In genomic region chr1:153728305-153729066, GRCh38 we compare ENCODE assay signal across 8 cellular contexts. TPM values are rescaled to one million over a fixed set of nuclear protein-coding genes. Genes with fewer than 3 reads are reported as not detected.
DNase-seq lines count a peak whose midpoint lies in the region; ATAC-seq and TF ChIP-seq lines count a peak whose summit lies in the region.

No MANE protein-coding gene starts in this region.

- H4K20me1 ChIP-seq in GM23248 (ENCODE audit: insufficient read depth): no peaks in the 10 kb centered on the region

- peak overlapping the region; percentile 96 for H3K4me3 Mint-ChIP-seq in glutamatergic neuron (ENCODE audit: unreplicated experiment)

- 0 out of 2 replicates have a peak, but pooled peaks cover 9% of the 10 kb centered on the region for H3K4me1 ChIP-seq in GM23248 (ENCODE audit: insufficient read depth)
- peaks cover 3% of the 10 kb centered on the region for H3K4me1 ChIP-seq in parathyroid adenoma
- peaks cover 31% of the 10 kb centered on the region for H3K4me1 ChIP-seq in vagina

- H3K27ac ChIP-seq in GM23248 (peak overlapping the region; percentile 78), parathyroid adenoma (peak overlapping the region; percentile 95), vagina (peak overlapping the region; percentile 98)

- H3K9me3 ChIP-seq in GM23248 (ENCODE audit: low read depth): no peaks in the 10 kb centered on the region
- H3K9me3 ChIP-seq in parathyroid adenoma (ENCODE audit: control insufficient read depth, low read length): no peaks in the 10 kb centered on the region
- H3K9me3 ChIP-seq in vagina: no peaks in the 10 kb centered on the region

- H3K9me3 Mint-ChIP-seq in glutamatergic neuron (ENCODE audit: unreplicated experiment): peaks cover 6% of the 10 kb centered on the region

- no peak for TF ChIP-seq POLR2A in vagina (IDR thresholded peaks at IDR 0.05)

- H3K4me1 Mint-ChIP-seq in glutamatergic neuron (ENCODE audit: low read depth, unreplicated experiment): peaks cover 15% of the 10 kb centered on the region

- peak overlapping the region; percentile 71 for H2AFZ ChIP-seq in GM23248
- H2AFZ ChIP-seq in parathyroid adenoma: peak overlapping the region; percentile 83

- 0 out of 2 replicates have a peak, but pooled peaks cover 13% of the 10 kb centered on the region for H3F3A ChIP-seq in GM23248 (ENCODE audit: insufficient read depth)

- H3K27me3 ChIP-seq in GM23248 (replicated peaks; ENCODE audit: insufficient read depth) (no peaks in the 10 kb centered on the region), parathyroid adenoma (ENCODE audit: control insufficient read depth, insufficient read depth, low read length) (no peaks in the 10 kb centered on the region), vagina (no peaks in the 10 kb centered on the region)

- intact Hi-C loops in vagina (cut with DNase I): no loop called here

- WGBS in GM23248 (ENCODE audit: low coverage in 1 of 2, low lambda C conversion rate in 2 of 2, missing lambda C conversion rate in 2 of 2), 2 experiments: 1% methylated on average over 16 to 19 of the region's 19 CpGs

- H3K36me3 ChIP-seq in GM23248 (ENCODE audit: low read depth) (no peaks in the 10 kb centered on the region), parathyroid adenoma (ENCODE audit: control insufficient read depth, insufficient read depth, low read length) (no peaks in the 10 kb centered on the region), vagina (no peaks in the 10 kb centered on the region)

- H3K27me3 Mint-ChIP-seq in glutamatergic neuron (ENCODE audit: unreplicated experiment): peaks cover 3% of the 10 kb centered on the region

- no peak for ATAC-seq in HG02870 (IDR thresholded peaks at IDR 0.05; ENCODE audit: unreplicated experiment)

- H3K4me3 ChIP-seq in AG09309 (ENCODE audit: control insufficient read depth, low read depth, low read length) (peak overlapping the region; percentile 86), GM23248 (peak overlapping the region; percentile 96), parathyroid adenoma (ENCODE audit: low read depth, low read length) (peak overlapping the region; percentile 95), vagina (peak overlapping the region; percentile 78 to 85)

- TF ChIP-seq CTCF in AG09309 (IDR thresholded peaks at IDR 0.05; ENCODE audit: control insufficient read depth, insufficient read depth, low read depth, low read length, missing control alignments) (no peak), glutamatergic neuron (IDR thresholded peaks at IDR 0.05; ENCODE audit: partially characterized antibody, unreplicated experiment) (no peak), parathyroid adenoma (IDR thresholded peaks at IDR 0.05) (no peak), vagina (IDR thresholded peaks at IDR 0.05) (no peak)

- no peak for DNase-seq in AG09309 (ENCODE audit: low read depth)
- peak; percentile 68 for DNase-seq in GM23248
- peak; percentile 63 for DNase-seq in OCI-M1 (lab: John Stamatoyannopoulos, UW)
- peak; percentile 46 for DNase-seq in activated naive CD4-positive, alpha-beta T cell treated with anti-CD3 and anti-CD28 coated beads, Interleukin-2, amount 50 U/mL, for 16 hours
- peak; percentile 62 for DNase-seq in glutamatergic neuron
- DNase-seq in vagina (ENCODE audit: extremely low spot score in 2 of 2): peak in 1 of 2 donors; percentile 91

- peak overlapping the region; percentile 93 for H3K4me2 ChIP-seq in GM23248 (ENCODE audit: unreplicated experiment)
- peak overlapping the region; percentile 99 for H3K4me2 ChIP-seq in parathyroid adenoma (ENCODE audit: low read length)

- peak overlapping the region; percentile 96 for H3K9ac ChIP-seq in GM23248
- no peak overlapping the region for H3K9ac ChIP-seq in parathyroid adenoma

- H3K79me2 ChIP-seq in GM23248 (ENCODE audit: insufficient read depth) (peaks cover 44% of the 10 kb centered on the region), parathyroid adenoma (no peaks in the 10 kb centered on the region)

- no peaks in the 10 kb centered on the region for H3K36me3 Mint-ChIP-seq in glutamatergic neuron (ENCODE audit: unreplicated experiment)

- peak overlapping the region; percentile 97 for H3K27ac Mint-ChIP-seq in glutamatergic neuron (ENCODE audit: unreplicated experiment)

- H3K9me2 ChIP-seq in GM23248 (ENCODE audit: insufficient read depth): no peaks in the 10 kb centered on the region

- in situ Hi-C loops in GM23248 (cut with MboI): loop anchor here (25.0 kb wide), 1 partner anchor 366 kb away; the partner anchor contains the start of gene S100A9

RNA-seq across cellular contexts. Expression of gene INTS3, which starts 0.6 kb away (rescaled TPM):
- 40.2 and 41.5 TPM in 2 replicates for total RNA-seq in GM23248 (2014; rRNA removed; shearing (Covaris generic))
- polyA plus RNA-seq in GM23248 (2016; fragmentation: Nextera tagmentation; extraction: Ambion mirVana): 17.3 and 19.9 TPM in 2 replicates
- total RNA-seq in glutamatergic neuron (ENCODE audit: unreplicated experiment) (56.7 TPM), vagina (45.9 TPM)

RNA-seq across cellular contexts. Expression of gene SLC27A3, which starts 46.7 kb away (rescaled TPM):
- 8.8 and 11.4 TPM in 2 replicates for total RNA-seq in GM23248 (2014; rRNA removed; shearing (Covaris generic))
- 5.6 and 9.2 TPM in 2 replicates for polyA plus RNA-seq in GM23248 (2016; fragmentation: Nextera tagmentation; extraction: Ambion mirVana)
- total RNA-seq in glutamatergic neuron (ENCODE audit: unreplicated experiment) (10.8 TPM), vagina (31.4 TPM)

RNA-seq across cellular contexts. Expression of gene NPR1, which starts 50.0 kb away (rescaled TPM):
- 0.25 TPM in 1 of 2 replicates, not detected in the other for total RNA-seq in GM23248 (2014; rRNA removed; shearing (Covaris generic))
- 0.09 and 0.19 TPM in 2 replicates for polyA plus RNA-seq in GM23248 (2016; fragmentation: Nextera tagmentation; extraction: Ambion mirVana)
- total RNA-seq in glutamatergic neuron (ENCODE audit: unreplicated experiment) (not detected), vagina (45.9 TPM)

RNA-seq across cellular contexts. Expression of gene ILF2, which starts 57.7 kb away (rescaled TPM):
- total RNA-seq in GM23248 (2014; rRNA removed; shearing (Covaris generic)): 176 and 180 TPM in 2 replicates
- polyA plus RNA-seq in GM23248 (2016; fragmentation: Nextera tagmentation; extraction: Ambion mirVana): 174 and 178 TPM in 2 replicates
- 221 TPM for total RNA-seq in glutamatergic neuron (ENCODE audit: unreplicated experiment)
- total RNA-seq in vagina: 85.4 TPM

Comparison
In these comparisons a context has a peak if more than half of its experiments do, and no peak if none do; other contexts are left out.
1. RNA of gene NPR1, which starts 50.0 kb away (total RNA-seq): 45.9 TPM in vagina (single experiment); 0.25 TPM in GM23248 and not detected in glutamatergic neuron (single experiment); every median in the first group is over 10 times any median in the second.
2. Peak in every context shown above with its lines, with median percentiles within 50 percentile points of each other: H3K4me3 ChIP-seq and H3K27ac ChIP-seq.